In the genomic region with DNA sequence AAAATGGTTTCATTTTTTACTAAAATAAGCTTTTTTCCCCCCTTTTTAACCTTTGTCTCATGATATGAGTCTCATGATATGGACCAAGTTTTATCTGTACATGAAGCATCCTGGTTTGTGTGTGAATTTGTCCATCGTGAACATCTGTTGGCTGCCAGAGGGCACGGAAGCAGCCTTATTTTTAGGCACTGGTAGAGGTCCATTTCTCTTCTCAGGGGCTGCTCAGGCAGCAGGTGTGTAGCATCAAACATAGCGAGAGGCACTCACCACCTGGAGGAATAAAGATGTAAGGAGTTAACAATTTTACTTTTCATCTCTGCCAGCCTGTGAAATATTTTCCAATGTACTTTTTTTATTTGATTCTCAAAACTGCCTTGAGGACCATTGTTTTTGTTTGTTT, we compare ENCODE assay signal across 11 cellular contexts.
A peak's percentile ranks its signal among the peaks of the same experiment; 100 is the strongest.
DNase-seq lines count a peak whose midpoint lies in the region; ATAC-seq, FAIRE-seq and TF ChIP-seq lines count a peak whose summit lies in the region.
"Had no signal": no experiment of that assay in that cellular context is flagged by ENCODE, and none has a peak within 500 bp of the region (broad histone marks: within the 10 kb centered on the region; RNA-seq: fewer than 3 reads in every experiment).

No MANE protein-coding gene starts in this region.

- peaks cover 14% of the 10 kb centered on the region for H3K36me3 Mint-ChIP-seq in activated T-helper 1 cell treated with anti-CD3 and anti-CD28 coated beads, Interleukin-12 subunit alpha, Interleukin-12 subunit beta, Interleukin-2, Interleukin-4 antibody, amounts not matched to agents 30 ng/mL and 10 ng/mL and 1 ng/mL, durations not matched to agents 14 hours and 24 hours and 36 hours (ENCODE audit: low read depth)
- H3K36me3 Mint-ChIP-seq in activated T-cell treated with anti-CD3 and anti-CD28 coated beads, Interleukin-2, amount 50 U/mL, for 4 hours (ENCODE audit: insufficient read depth), result peaks cover 29% of the 10 kb centered on the region

- no peak overlapping the region for H3K27ac Mint-ChIP-seq in activated T-helper 1 cell treated with anti-CD3 and anti-CD28 coated beads, Interleukin-12 subunit alpha, Interleukin-12 subunit beta, Interleukin-2, Interleukin-4 antibody, amounts not matched to agents 30 ng/mL and 10 ng/mL and 1 ng/mL, durations not matched to agents 14 hours and 24 hours and 36 hours

- H3K4me1 Mint-ChIP-seq in activated T-helper 1 cell treated with anti-CD3 and anti-CD28 coated beads, Interleukin-12 subunit alpha, Interleukin-12 subunit beta, Interleukin-2, Interleukin-4 antibody, amounts not matched to agents 30 ng/mL and 10 ng/mL and 1 ng/mL, durations not matched to agents 14 hours and 24 hours and 36 hours (ENCODE audit: low read depth), result peaks cover 36% of the 10 kb centered on the region
- H3K4me1 Mint-ChIP-seq in activated T-cell treated with anti-CD3 and anti-CD28 coated beads, Interleukin-2, amount 50 U/mL, for 4 hours (ENCODE audit: low read depth), result peaks cover 18% of the 10 kb centered on the region

- intact Hi-C loops in activated T-helper 1 cell treated with anti-CD3 and anti-CD28 coated beads, Interleukin-12 subunit alpha, Interleukin-12 subunit beta, Interleukin-2, Interleukin-4 antibody, amounts not matched to agents 30 ng/mL and 10 ng/mL and 1 ng/mL, durations not matched to agents 14 hours and 24 hours and 36 hours (cut with micrococcal nuclease), result no loop called here

- no peaks in the 10 kb centered on the region for H3K27me3 Mint-ChIP-seq in activated T-helper 1 cell treated with anti-CD3 and anti-CD28 coated beads, Interleukin-12 subunit alpha, Interleukin-12 subunit beta, Interleukin-2, Interleukin-4 antibody, amounts not matched to agents 30 ng/mL and 10 ng/mL and 1 ng/mL, durations not matched to agents 14 hours and 24 hours and 36 hours (ENCODE audit: insufficient read depth)
- no peaks in the 10 kb centered on the region for H3K27me3 Mint-ChIP-seq in activated T-cell treated with anti-CD3 and anti-CD28 coated beads, Interleukin-2, amount 50 U/mL, for 4 hours (ENCODE audit: low read depth)

- no peak for FAIRE-seq in urothelium cell line (lab: Jason Lieb, UNC)
- FAIRE-seq: keratinocyte had no signal

- peak overlapping the region; percentile 67 for H3K4me3 Mint-ChIP-seq in activated T-helper 1 cell treated with anti-CD3 and anti-CD28 coated beads, Interleukin-12 subunit alpha, Interleukin-12 subunit beta, Interleukin-2, Interleukin-4 antibody, amounts not matched to agents 30 ng/mL and 10 ng/mL and 1 ng/mL, durations not matched to agents 14 hours and 24 hours and 36 hours
- H3K4me3 Mint-ChIP-seq in activated T-cell treated with anti-CD3 and anti-CD28 coated beads, Interleukin-2, amount 50 U/mL, for 4 hours, result no peak overlapping the region

- peak overlapping the region; percentile 15 for H3K4me3 ChIP-seq in AG10803 (ENCODE audit: low read length)

- no peaks in the 10 kb centered on the region for H3K9me3 Mint-ChIP-seq in activated T-helper 1 cell treated with anti-CD3 and anti-CD28 coated beads, Interleukin-12 subunit alpha, Interleukin-12 subunit beta, Interleukin-2, Interleukin-4 antibody, amounts not matched to agents 30 ng/mL and 10 ng/mL and 1 ng/mL, durations not matched to agents 14 hours and 24 hours and 36 hours
- H3K9me3 Mint-ChIP-seq in activated T-cell treated with anti-CD3 and anti-CD28 coated beads, Interleukin-2, amount 50 U/mL, for 4 hours, result no peaks in the 10 kb centered on the region

- ATAC-seq in GM19025 (IDR thresholded peaks at IDR 0.05; ENCODE audit: low read depth, unreplicated experiment) (peak; percentile 57), HG02885 (IDR thresholded peaks at IDR 0.05; ENCODE audit: poor library complexity, unreplicated experiment) (peak; percentile 61)
- no peak for ATAC-seq in activated T-cell treated with anti-CD3 and anti-CD28 coated beads, Interleukin-2, amount 50 U/mL, for 4 hours

- DNase-seq in AG10803 (ENCODE audit: low read depth), result no peak
- DNase-seq in activated T-helper 1 cell treated with anti-CD3 and anti-CD28 coated beads, Interleukin-12 subunit alpha, Interleukin-12 subunit beta, Interleukin-2, Interleukin-4 antibody, amounts not matched to agents 30 ng/mL and 10 ng/mL and 1 ng/mL, durations not matched to agents 14 hours and 24 hours and 36 hours (ENCODE audit: low spot score), result no peak
- no peak for DNase-seq in SK-N-DZ (ENCODE audit: low spot score)
- DNase-seq in activated T-cell treated with anti-CD3 and anti-CD28 coated beads, Interleukin-2, amount 50 U/mL, for 4 hours, result no peak
- no peak for DNase-seq in urothelium cell line (ENCODE audit: low spot score)
- DNase-seq in NCI-H146 (lab: John Stamatoyannopoulos, UW), result no peak
- DNase-seq: AML-193, dermis blood vessel endothelial cell had no signal

- TF ChIP-seq CTCF in AG10803 (conservative IDR thresholded peaks at IDR 0.05; ENCODE audit: low read length), result no peak

Comparison
In these comparisons a context has a peak if more than half of its experiments do, and no peak if none do; other contexts are left out.
1. ATAC-seq: peak in GM19025 (single experiment) and HG02885 (single experiment); none in activated T-cell treated with anti-CD3 and anti-CD28 coated beads, Interleukin-2, amount 50 U/mL, for 4 hours (0 of 2).